ENCODE assay signal across 1 cellular context in the genomic region with DNA sequence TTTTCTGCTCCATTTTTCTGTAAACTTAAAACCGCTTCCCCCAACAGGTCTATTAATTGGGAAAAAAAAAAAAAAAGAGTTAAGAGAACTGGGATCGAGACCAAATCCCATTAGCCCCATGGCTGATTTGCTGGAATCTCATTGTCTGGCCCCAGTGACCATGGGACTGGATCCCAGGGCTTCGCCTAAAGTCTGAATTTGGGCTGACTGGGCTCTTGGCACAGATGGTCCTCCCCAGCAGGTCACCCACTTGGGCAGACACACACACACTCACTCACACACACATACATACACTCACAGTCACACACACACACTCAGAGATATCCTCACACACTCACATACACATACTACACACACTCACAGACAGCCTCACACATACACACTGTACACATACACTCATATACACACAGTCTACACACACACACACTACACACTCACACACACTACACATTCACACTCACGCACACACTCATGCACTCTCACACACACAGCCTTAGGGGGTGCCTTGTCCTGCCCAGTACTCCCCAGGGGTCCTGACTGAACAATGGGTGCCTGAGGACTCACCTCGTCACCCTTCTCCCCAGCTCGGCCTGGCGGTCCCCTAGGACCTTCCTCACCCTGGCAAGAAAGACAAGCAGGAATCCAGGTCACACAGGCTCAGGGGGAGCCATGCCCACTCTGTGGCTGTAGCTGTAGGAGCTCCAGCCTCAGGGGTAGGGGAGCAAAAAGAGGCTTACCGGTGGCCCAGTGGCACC.
TF ChIP-seq lines count a peak whose summit lies in the region.

No MANE protein-coding gene starts in this region.

TF ChIP-seq in K562, 482 proteins besides CTCF, POLR2A, EP300 and RAD21 (continued from another document):
- TF ChIP-seq MCM3 (IDR thresholded peaks at IDR 0.05) (peak; percentile 88), CHCHD3 (CRISPR knock-in tag; IDR thresholded peaks at IDR 0.05) (no peak), MYBL2 (IDR thresholded peaks at IDR 0.05; ENCODE audit: low read depth) (peak; percentile 28; the same call in 1 of the 2 replicates), MYBL2 (CRISPR knock-in tag; IDR thresholded peaks at IDR 0.05; ENCODE audit: borderline replicate concordance) (no peak), LARP7 (IDR thresholded peaks at IDR 0.05) (0 out of 2 replicates have a peak, but pooled peaks have one; percentile 43), ZC3H11A (IDR thresholded peaks at IDR 0.05; ENCODE audit: low read depth, low read length) (no peak), ETV1 (tag; conservative IDR thresholded peaks at IDR 0.05; ENCODE audit: low read depth) (no peak), DPF2 (IDR thresholded peaks at IDR 0.05) (0 out of 2 replicates have a peak, but pooled peaks have one; percentile 15), BCLAF1 (IDR thresholded peaks at IDR 0.05; ENCODE audit: borderline replicate concordance in 1 of 2, control insufficient read depth in 1 of 2, low read depth in 2 of 2, low read length in 1 of 2) (0 out of 4 replicates have a peak, but pooled peaks of 1 of the 2 experiments have one; percentile 55)
